19 cellular contexts compared by ENCODE assay signal in the genomic region with DNA sequence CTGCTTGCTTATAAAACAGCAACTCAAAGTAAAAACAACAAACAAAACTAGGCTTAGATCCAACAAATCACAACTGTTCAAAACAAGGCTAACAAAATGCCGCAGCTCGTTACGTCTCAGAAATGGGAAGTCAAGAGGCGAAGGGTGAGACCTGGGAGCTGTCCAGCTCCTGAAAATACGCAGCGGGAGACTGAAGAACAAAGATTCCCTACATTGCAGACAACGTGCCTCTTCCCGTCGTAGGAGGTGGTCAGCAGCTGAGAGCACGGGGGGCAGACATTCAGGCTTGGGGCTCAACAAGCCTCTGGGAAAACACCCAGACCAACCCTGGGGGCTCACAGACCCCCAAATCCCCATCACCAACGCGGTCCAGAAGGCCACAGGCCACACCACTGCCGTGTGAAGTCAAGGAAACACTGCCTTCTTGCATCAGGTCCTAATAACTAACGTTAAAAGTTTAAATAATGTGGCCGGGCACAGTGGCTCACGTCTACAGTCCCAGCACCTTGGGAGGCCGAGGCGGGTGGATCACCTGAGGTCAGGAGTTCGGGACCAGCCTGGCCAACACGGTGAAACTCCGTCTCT. TPM values are rescaled to one million over a fixed set of nuclear protein-coding genes. Genes with fewer than 3 reads are reported as not detected.
DNase-seq lines count a peak whose midpoint lies in the region; ATAC-seq, FAIRE-seq and TF ChIP-seq lines count a peak whose summit lies in the region.
"Had no signal": no experiment of that assay in that cellular context is flagged by ENCODE, and none has a peak within 500 bp of the region (broad histone marks: within the 10 kb centered on the region; RNA-seq: fewer than 3 reads in every experiment).

No MANE protein-coding gene starts in this region.

- no peak overlapping the region for H3K18ac ChIP-seq in mesendoderm (ENCODE audit: low read length)

- no peak overlapping the region for H3K4me3 Mint-ChIP-seq in CD8-positive, alpha-beta memory T cell
- H3K4me3 Mint-ChIP-seq: activated CD8-positive, alpha-beta memory T cell treated with anti-CD3 and anti-CD28 coated beads, Interleukin-2, amount 10 ng/mL, durations not matched to agents 7 days and 5 days; activated naive CD8-positive, alpha-beta T cell; CD4-positive, alpha-beta memory T cell; naive B cell had no signal

- no peak overlapping the region for H3K4me3 ChIP-seq in GM23248
- H3K4me3 ChIP-seq in NB4 (ENCODE audit: low read depth, low read length): no peak overlapping the region
- no peak overlapping the region for H3K4me3 ChIP-seq in mesendoderm (ENCODE audit: low read length)
- no peak overlapping the region for H3K4me3 ChIP-seq in body of pancreas
- H3K4me3 ChIP-seq in CD8-positive, alpha-beta memory T cell (ENCODE audit: low read length): no peak overlapping the region
- H3K4me3 ChIP-seq: coronary artery, skin epidermis had no signal

- H3K9ac ChIP-seq in GM23248 (no peak overlapping the region), mesendoderm (ENCODE audit: low read length) (no peak overlapping the region)

- no peak overlapping the region for H2BK5ac ChIP-seq in mesendoderm (ENCODE audit: low read length)

- no peak overlapping the region for H2AFZ ChIP-seq in GM23248

- intact Hi-C loops in body of pancreas (cut with DNase I): no loop called here

- CTCF ChIA-PET in CD8-positive, alpha-beta memory T cell (lab: Charles Lee): no interaction called here

- no peaks in the 10 kb centered on the region for H3K4me1 Mint-ChIP-seq in CD8-positive, alpha-beta memory T cell
- H3K4me1 Mint-ChIP-seq: activated CD8-positive, alpha-beta memory T cell treated with anti-CD3 and anti-CD28 coated beads, Interleukin-2, amount 10 ng/mL, durations not matched to agents 7 days and 5 days; CD4-positive, alpha-beta memory T cell; naive B cell had no signal

- 32 to 39% methylated on average over 20 to 21 of the region's 21 CpGs for WGBS in GM23248 (ENCODE audit: low coverage in 1 of 2, low lambda C conversion rate in 2 of 2, missing lambda C conversion rate in 2 of 2), 2 experiments
- no CpG with 5 or more reads among the region's 21 CpGs for WGBS in mesendoderm (ENCODE audit: extremely low coverage, insufficient coverage, low lambda C conversion rate)
- WGBS in body of pancreas, 2 donors: 37 to 50% methylated on average over 21 of the region's 21 CpGs

- no peak overlapping the region for H3K23ac ChIP-seq in mesendoderm (ENCODE audit: low read length)

- no peaks in the 10 kb centered on the region for H4K20me1 ChIP-seq in GM23248 (ENCODE audit: insufficient read depth)

- H3K36me3 ChIP-seq in GM23248 (ENCODE audit: low read depth) (no peaks in the 10 kb centered on the region), mesendoderm (ENCODE audit: control insufficient read depth, insufficient read depth, low read length) (no peaks in the 10 kb centered on the region), body of pancreas (replicated peaks in 1 of 2; ENCODE audit: insufficient read depth in 1 of 2, low read depth in 2 of 2) (no peaks in the 10 kb centered on the region)
- no peaks in the 10 kb centered on the region for H3K36me3 ChIP-seq in CD8-positive, alpha-beta memory T cell (ENCODE audit: insufficient read depth, low read length)

- TF ChIP-seq CTCF in NB4 (IDR thresholded peaks at IDR 0.05; ENCODE audit: low read depth, low read length) (no peak), body of pancreas (IDR thresholded peaks at IDR 0.05) (no peak)

- in situ Hi-C loops in GM23248 (cut with MboI): no loop called here

- peak; percentile 59 for FAIRE-seq in endometrium (lab: Jason Lieb, UNC)
- FAIRE-seq: keratinocyte, RCC 7860 had no signal

- H3F3A ChIP-seq in GM23248 (ENCODE audit: insufficient read depth): no peaks in the 10 kb centered on the region

- no peak overlapping the region for H4K5ac ChIP-seq in mesendoderm (ENCODE audit: low read length)

- no peak overlapping the region for H3K27ac ChIP-seq in GM23248
- no peak overlapping the region for H3K27ac ChIP-seq in mesendoderm (ENCODE audit: low read depth, low read length)
- no peak overlapping the region for H3K27ac ChIP-seq in body of pancreas
- H3K27ac ChIP-seq in CD8-positive, alpha-beta memory T cell (ENCODE audit: low read depth, low read length): no peak overlapping the region
- H3K27ac ChIP-seq: coronary artery, foreskin keratinocyte, skin epidermis had no signal

- no peak overlapping the region for H2BK120ac ChIP-seq in mesendoderm (ENCODE audit: low read depth, low read length)

- DNase-seq in GM23248 (peak; percentile 50), NB4 (ENCODE audit: low read depth) (peak; percentile 48), mesendoderm (peak; percentile 61), DMS79 (lab: John Stamatoyannopoulos, UW) (no peak), body of pancreas (no peak), NCI-H1694 (lab: John Stamatoyannopoulos, UW) (no peak)
- no peak for DNase-seq in CD8-positive, alpha-beta memory T cell
- DNase-seq: activated CD8-positive, alpha-beta memory T cell treated with anti-CD3 and anti-CD28 coated beads, Interleukin-2, amount 10 ng/mL, durations not matched to agents 7 days and 5 days; CD4-positive, alpha-beta memory T cell; GF-D8; naive B cell; NCI-H524 treated with DMSO at 0.1 percent for 48 hours had no signal

- H3K4me2 ChIP-seq in GM23248 (ENCODE audit: unreplicated experiment) (no peak overlapping the region), mesendoderm (ENCODE audit: low read length) (no peak overlapping the region)

- H3K9me3 Mint-ChIP-seq in CD8-positive, alpha-beta memory T cell: peaks cover 0 to 2% (median 0%) of the 10 kb centered on the region in 5 donors
- H3K9me3 Mint-ChIP-seq: CD4-positive, alpha-beta memory T cell had no signal

- H3K27me3 ChIP-seq in GM23248 (replicated peaks; ENCODE audit: insufficient read depth) (no peaks in the 10 kb centered on the region), mesendoderm (ENCODE audit: insufficient read depth, low read length, poor library complexity) (no peaks in the 10 kb centered on the region), body of pancreas (no peaks in the 10 kb centered on the region)
- H3K27me3 ChIP-seq in CD8-positive, alpha-beta memory T cell (ENCODE audit: insufficient read depth, low read length, poor library complexity, severe bottlenecking): peaks cover 6% of the 10 kb centered on the region
- H3K27me3 ChIP-seq: foreskin keratinocyte had no signal

- no peak for ATAC-seq in body of pancreas
- ATAC-seq: activated CD8-positive, alpha-beta memory T cell treated with anti-CD3 and anti-CD28 coated beads, Interleukin-2, amount 10 ng/mL, durations not matched to agents 7 days and 5 days; foreskin keratinocyte had no signal

- no peaks in the 10 kb centered on the region for H3K79me1 ChIP-seq in mesendoderm (ENCODE audit: low read length)

- no peak overlapping the region for H2AK5ac ChIP-seq in mesendoderm (ENCODE audit: low read length)

- no peaks in the 10 kb centered on the region for H3K79me2 ChIP-seq in GM23248 (ENCODE audit: insufficient read depth)
- H3K79me2 ChIP-seq in mesendoderm (ENCODE audit: control insufficient read depth, insufficient read depth, low read length): no peaks in the 10 kb centered on the region

- H3K56ac ChIP-seq in mesendoderm (ENCODE audit: low read length): no peak overlapping the region

- H3K36me3 Mint-ChIP-seq in CD8-positive, alpha-beta memory T cell: no peaks in the 10 kb centered on the region
- H3K36me3 Mint-ChIP-seq: activated CD8-positive, alpha-beta memory T cell treated with anti-CD3 and anti-CD28 coated beads, Interleukin-2, amount 10 ng/mL, durations not matched to agents 7 days and 5 days; activated naive CD8-positive, alpha-beta T cell; CD4-positive, alpha-beta memory T cell; naive B cell had no signal

- H3K27ac Mint-ChIP-seq in CD8-positive, alpha-beta memory T cell: no peak overlapping the region
- H3K27ac Mint-ChIP-seq: activated CD8-positive, alpha-beta memory T cell treated with anti-CD3 and anti-CD28 coated beads, Interleukin-2, amount 10 ng/mL, durations not matched to agents 7 days and 5 days; activated naive CD8-positive, alpha-beta T cell; CD4-positive, alpha-beta memory T cell; naive B cell had no signal

- H2BK15ac ChIP-seq in mesendoderm (replicated peaks; ENCODE audit: low read depth): no peak overlapping the region

- H3K27me3 Mint-ChIP-seq in CD8-positive, alpha-beta memory T cell: peaks cover 19 to 53% of the 10 kb centered on the region in 2 donors

- no peak overlapping the region for H4K8ac ChIP-seq in mesendoderm (ENCODE audit: low read depth, low read length)

- H3K4me1 ChIP-seq in GM23248 (ENCODE audit: insufficient read depth) (no peaks in the 10 kb centered on the region), mesendoderm (ENCODE audit: control insufficient read depth, low read depth, low read length) (no peaks in the 10 kb centered on the region), body of pancreas (peaks cover 2% of the 10 kb centered on the region)
- no peaks in the 10 kb centered on the region for H3K4me1 ChIP-seq in CD8-positive, alpha-beta memory T cell (ENCODE audit: insufficient read depth, low read length)
- H3K4me1 ChIP-seq: foreskin keratinocyte had no signal

- POLR2A ChIA-PET in CD8-positive, alpha-beta memory T cell (lab: Charles Lee): no interaction called here

- H3K9me3 ChIP-seq in GM23248 (ENCODE audit: low read depth): no peaks in the 10 kb centered on the region
- no peaks in the 10 kb centered on the region for H3K9me3 ChIP-seq in body of pancreas
- no peaks in the 10 kb centered on the region for H3K9me3 ChIP-seq in CD8-positive, alpha-beta memory T cell (ENCODE audit: low read length)

- H3K4ac ChIP-seq in mesendoderm (ENCODE audit: low read depth, low read length): no peak overlapping the region

- H3K9me2 ChIP-seq in GM23248 (ENCODE audit: insufficient read depth): no peaks in the 10 kb centered on the region

- TF ChIP-seq POLR2A in NB4 (IDR thresholded peaks at IDR 0.05; ENCODE audit: extremely low read depth, insufficient read length) (no peak), body of pancreas (IDR thresholded peaks at IDR 0.05) (no peak)

RNA-seq across cellular contexts. Expression of gene PLPP2, which starts 13.5 kb away (rescaled TPM):
- total RNA-seq in GM23248 (2014; rRNA removed; shearing (Covaris generic)): 1.4 and 4.3 TPM in 2 replicates
- 1.2 and 1.3 TPM in 2 replicates for polyA plus RNA-seq in GM23248 (2016; fragmentation: Nextera tagmentation; extraction: Ambion mirVana)
- polyA plus RNA-seq in mesendoderm (2013, experiment 1 of 2): 20.8 TPM
- 20.4 TPM for polyA plus RNA-seq in mesendoderm (2013, experiment 2 of 2)
- total RNA-seq in body of pancreas: 10 to 100 TPM; 66.4 to 75.8 TPM
- not detected for total RNA-seq in CD8-positive, alpha-beta memory T cell
- 2.3 TPM for polyA plus RNA-seq in CD8-positive, alpha-beta memory T cell
- total RNA-seq: activated CD8-positive, alpha-beta memory T cell treated with anti-CD3 and anti-CD28 coated beads, Interleukin-2, amount 10 ng/mL, durations not matched to agents 7 days and 5 days had no signal

Comparison
In these comparisons a context has a peak if more than half of its experiments do, and no peak if none do; other contexts are left out.
1. DNase-seq: peak in GM23248 (single experiment), NB4 (single experiment) and mesendoderm (single experiment); none in DMS79 (single experiment), body of pancreas (0 of 4), NCI-H1694 (single experiment) and CD8-positive, alpha-beta memory T cell (0 of 5).
2. RNA of gene PLPP2, which starts 13.5 kb away (total RNA-seq): 66.4 to 75.8 TPM in body of pancreas; 1.4 to 4.3 TPM in GM23248 and not detected in CD8-positive, alpha-beta memory T cell; every median in the first group is over 10 times any median in the second.